Comparison of ENCODE assay signal across 10 cellular contexts in genomic region chr16:69133555-69133954, GRCh38. TPM values are rescaled to one million over a fixed set of nuclear protein-coding genes. Genes with fewer than 3 reads are reported as not detected.
DNase-seq lines count a peak whose midpoint lies in the region; FAIRE-seq and TF ChIP-seq lines count a peak whose summit lies in the region.
"Had no signal": no experiment of that assay in that cellular context is flagged by ENCODE, and none has a peak within 500 bp of the region (broad histone marks: within the 10 kb centered on the region; RNA-seq: fewer than 3 reads in every experiment).

No MANE protein-coding gene starts in this region.

- no peak overlapping the region for H2AFZ ChIP-seq in keratinocyte (ENCODE audit: control insufficient read depth, low read length)

- TF ChIP-seq POLR2A in suprapubic skin (IDR thresholded peaks at IDR 0.05) = no peak

- WGBS in suprapubic skin = 5% methylated on average over 1 of the region's 1 CpG

- no peak for TF ChIP-seq EP300 in suprapubic skin (IDR thresholded peaks at IDR 0.05)

- dilution Hi-C loops in keratinocyte (cut with MboI; ENCODE audit: extremely low pct_ligation_motif_present, low sequenced_read_pairs) = no loop called here

- H3K9ac ChIP-seq in keratinocyte (ENCODE audit: control insufficient read depth, extremely low read depth, insufficient read depth, low read length) = peak overlapping the region; percentile 96

- peak overlapping the region; percentile 90 for H3K27ac Mint-ChIP-seq in activated naive CD4-positive, alpha-beta T cell treated with anti-CD3 and anti-CD28 coated beads for 36 hours
- peak overlapping the region; percentile 92 for H3K27ac Mint-ChIP-seq in activated naive CD8-positive, alpha-beta T cell

- H3K27me3 Mint-ChIP-seq in activated naive CD4-positive, alpha-beta T cell treated with anti-CD3 and anti-CD28 coated beads for 36 hours (ENCODE audit: low read depth) = no peaks in the 10 kb centered on the region
- no peaks in the 10 kb centered on the region for H3K27me3 Mint-ChIP-seq in activated naive CD8-positive, alpha-beta T cell

- H3K4me3 Mint-ChIP-seq in activated naive CD4-positive, alpha-beta T cell treated with anti-CD3 and anti-CD28 coated beads for 36 hours = peak overlapping the region; percentile 96
- peak overlapping the region; percentile 95 for H3K4me3 Mint-ChIP-seq in activated naive CD8-positive, alpha-beta T cell

- H3K4me1 Mint-ChIP-seq in activated naive CD4-positive, alpha-beta T cell treated with anti-CD3 and anti-CD28 coated beads for 36 hours (ENCODE audit: low read depth) = peaks cover 55% of the 10 kb centered on the region
- H3K4me1 Mint-ChIP-seq in activated naive CD8-positive, alpha-beta T cell (ENCODE audit: low read depth) = peaks cover 53% of the 10 kb centered on the region

- CTCF ChIA-PET in activated naive CD4-positive, alpha-beta T cell treated with anti-CD3 and anti-CD28 coated beads for 36 hours (lab: Charles Lee) = interaction anchor here (0.7 to 1.8 kb wide), 6 partner anchors 10 to 152 kb away, joined by 3 to 22 read pairs (median 3); no protein-coding TSS in a partner anchor

- H3K4me3 ChIP-seq in keratinocyte (ENCODE audit: control insufficient read depth in 2 of 3, extremely low read depth in 1 of 3, insufficient read depth in 2 of 3, low read depth in 1 of 3, low read length in 3 of 3) (peak overlapping the region; percentile 75 to 99 (median 88)), suprapubic skin (peak overlapping the region; percentile 85)

- H3K4me2 ChIP-seq in keratinocyte (ENCODE audit: control insufficient read depth, extremely low read depth, insufficient read depth, low read depth, low read length) = peak overlapping the region; percentile 86

- DNase-seq in activated naive CD4-positive, alpha-beta T cell treated with anti-CD3 and anti-CD28 coated beads for 36 hours = no peak
- no peak for DNase-seq in activated naive CD4-positive, alpha-beta T cell (lab: John Stamatoyannopoulos, UW)
- no peak for DNase-seq in keratinocyte (ENCODE audit: low read depth, low spot score)
- no peak for DNase-seq in suprapubic skin (ENCODE audit: low spot score in 2 of 2)
- DNase-seq in A172 (ENCODE audit: low spot score) = no peak
- no peak for DNase-seq in activated CD4-positive, alpha-beta T cell treated with anti-CD3 and anti-CD28 coated beads, Interleukin-2, amount 50 U/mL, for 48 hours
- no peak for DNase-seq in COR-L47 (lab: John Stamatoyannopoulos, UW)
- DNase-seq: activated effector memory CD4-positive, alpha-beta T cell treated with Interleukin-2 at 50 U/mL for 16 hours; NCI-H1930 had no signal

- H3K9me1 ChIP-seq in keratinocyte (ENCODE audit: control insufficient read depth, extremely low read depth, insufficient read depth, low read length) = peaks cover 3% of the 10 kb centered on the region

- H3K9me3 Mint-ChIP-seq in activated naive CD4-positive, alpha-beta T cell treated with anti-CD3 and anti-CD28 coated beads for 36 hours = no peaks in the 10 kb centered on the region
- H3K9me3 Mint-ChIP-seq in activated naive CD8-positive, alpha-beta T cell (ENCODE audit: low read depth) = no peaks in the 10 kb centered on the region

- H4K20me1 ChIP-seq in keratinocyte (ENCODE audit: control insufficient read depth, extremely low read depth, insufficient read depth, low read length) = no peaks in the 10 kb centered on the region

- no peaks in the 10 kb centered on the region for H3K27me3 ChIP-seq in keratinocyte (ENCODE audit: control insufficient read depth, extremely low read depth, insufficient read depth, low read length)
- no peaks in the 10 kb centered on the region for H3K27me3 ChIP-seq in suprapubic skin

- H3K27ac ChIP-seq in keratinocyte (ENCODE audit: control insufficient read depth, insufficient read depth, low read length) (peak overlapping the region; percentile 34), suprapubic skin (no peak overlapping the region)

- intact Hi-C loops in activated naive CD4-positive, alpha-beta T cell treated with anti-CD3 and anti-CD28 coated beads for 36 hours (cut with micrococcal nuclease) = loop anchor here (2.0 kb wide), 2 partner anchors 53 to 287 kb away; partner anchors contain the start of gene SNTB2

- TF ChIP-seq CTCF in keratinocyte (optimal IDR thresholded peaks at IDR 0.05 in 1 of 3, IDR thresholded peaks at IDR 0.05 in 1 of 3, conservative IDR thresholded peaks at IDR 0.05 in 1 of 3; ENCODE audit: extremely low read depth in 1 of 3, insufficient read depth in 2 of 3, low read length in 3 of 3) (no peak), suprapubic skin (IDR thresholded peaks at IDR 0.05) (no peak)

- H3K9me3 ChIP-seq in keratinocyte (ENCODE audit: control insufficient read depth, low read depth, low read length) (no peaks in the 10 kb centered on the region), suprapubic skin (no peaks in the 10 kb centered on the region)

- peaks cover 31% of the 10 kb centered on the region for H3K36me3 Mint-ChIP-seq in activated naive CD4-positive, alpha-beta T cell treated with anti-CD3 and anti-CD28 coated beads for 36 hours (ENCODE audit: low read depth)
- H3K36me3 Mint-ChIP-seq in activated naive CD8-positive, alpha-beta T cell = peaks cover 11% of the 10 kb centered on the region

- H3K36me3 ChIP-seq in keratinocyte (ENCODE audit: control insufficient read depth in 2 of 2, extremely low read depth in 1 of 2, insufficient read depth in 2 of 2, low read length in 2 of 2) (peaks cover 13 to 31% of the 10 kb centered on the region in 2 experiments), suprapubic skin (peaks cover 21% of the 10 kb centered on the region)

- H3K79me2 ChIP-seq in keratinocyte (ENCODE audit: control insufficient read depth, insufficient read depth, low read length) = peaks cover 86% of the 10 kb centered on the region

- FAIRE-seq in keratinocyte (lab: Jason Lieb, UNC) = no peak

- peaks cover 21% of the 10 kb centered on the region for H3K4me1 ChIP-seq in keratinocyte (ENCODE audit: control insufficient read depth, extremely low read depth, insufficient read depth, low read length)
- H3K4me1 ChIP-seq in suprapubic skin = peaks cover 39% of the 10 kb centered on the region

RNA-seq across cellular contexts. Expression of gene UTP4, which starts 1.1 kb away (rescaled TPM):
- total RNA-seq in activated naive CD4-positive, alpha-beta T cell treated with anti-CD3 and anti-CD28 coated beads for 36 hours = 10 to 100 TPM; 62.6 to 69.8 TPM
- polyA plus RNA-seq in keratinocyte = 87.7 to 107 TPM (median 106 TPM) in 3 replicates
- polyA plus RNA-seq in keratinocyte (2011; ENCODE audit: low read depth) = 43.0 TPM
- polyA plus RNA-seq in keratinocyte (2011; cell fraction: cytosol; rRNA removed) = 65.9 and 94.9 TPM in 2 replicates
- 66.5 and 72.3 TPM in 2 replicates for polyA plus RNA-seq in keratinocyte (2011; cell fraction: nucleus; rRNA removed)
- polyA plus RNA-seq in keratinocyte (2012; ENCODE audit: low replicate concordance) = 34.6 and 63.3 TPM in 2 replicates
- 111 to 126 TPM (median 114 TPM) in 3 replicates for polyA minus RNA-seq in keratinocyte
- 55.1 TPM for polyA minus RNA-seq in keratinocyte (2011; cell fraction: cytosol; rRNA and poly(A)+ RNA removed)
- 30.9 and 46.2 TPM in 2 replicates for polyA minus RNA-seq in keratinocyte (2011; cell fraction: nucleus; rRNA and poly(A)+ RNA removed)
- total RNA-seq in suprapubic skin = 10 to 100 TPM; 25.1 to 41.7 (median 34.8) TPM
- total RNA-seq in A172 (2014; rRNA removed; shearing (Covaris generic)) = 28.0 and 30.9 TPM in 2 replicates

RNA-seq across cellular contexts. Expression of gene CHTF8, which starts 1.2 kb away (rescaled TPM):
- 100 to 1,000 TPM; 114 to 117 TPM for total RNA-seq in activated naive CD4-positive, alpha-beta T cell treated with anti-CD3 and anti-CD28 coated beads for 36 hours
- polyA plus RNA-seq in keratinocyte = 96.0 to 120 TPM (median 118 TPM) in 3 replicates
- polyA plus RNA-seq in keratinocyte (2011; ENCODE audit: low read depth) = 29.3 TPM
- 108 and 111 TPM in 2 replicates for polyA plus RNA-seq in keratinocyte (2011; cell fraction: cytosol; rRNA removed)
- polyA plus RNA-seq in keratinocyte (2011; cell fraction: nucleus; rRNA removed) = 68.5 and 93.5 TPM in 2 replicates
- 67.7 and 113 TPM in 2 replicates for polyA plus RNA-seq in keratinocyte (2012; ENCODE audit: low replicate concordance)
- polyA minus RNA-seq in keratinocyte = 145 to 246 TPM (median 171 TPM) in 3 replicates
- polyA minus RNA-seq in keratinocyte (2011; cell fraction: cytosol; rRNA and poly(A)+ RNA removed) = 132 TPM
- 50.0 and 62.5 TPM in 2 replicates for polyA minus RNA-seq in keratinocyte (2011; cell fraction: nucleus; rRNA and poly(A)+ RNA removed)
- 100 to 1,000 TPM in 1 of 4 donors, 10 to 100 TPM in 3; 76.9 to 128 (median 90.0) TPM for total RNA-seq in suprapubic skin
- total RNA-seq in A172 (2014; rRNA removed; shearing (Covaris generic)) = 30.5 and 36.0 TPM in 2 replicates

RNA-seq across cellular contexts. Expression of gene HAS3, which starts 28.1 kb away (rescaled TPM):
- total RNA-seq in activated naive CD4-positive, alpha-beta T cell treated with anti-CD3 and anti-CD28 coated beads for 36 hours = under 1 TPM; 0.20 to 0.31 TPM
- 132 to 278 TPM (median 143 TPM) in 3 replicates for polyA plus RNA-seq in keratinocyte
- 39.0 TPM for polyA plus RNA-seq in keratinocyte (2011; ENCODE audit: low read depth)
- polyA plus RNA-seq in keratinocyte (2011; cell fraction: cytosol; rRNA removed) = 76.7 and 81.1 TPM in 2 replicates
- 341 and 434 TPM in 2 replicates for polyA plus RNA-seq in keratinocyte (2011; cell fraction: nucleus; rRNA removed)
- polyA plus RNA-seq in keratinocyte (2012; ENCODE audit: low replicate concordance) = 69.7 and 135 TPM in 2 replicates
- 225 to 420 TPM (median 232 TPM) in 3 replicates for polyA minus RNA-seq in keratinocyte
- 323 TPM for polyA minus RNA-seq in keratinocyte (2011; cell fraction: cytosol; rRNA and poly(A)+ RNA removed)
- polyA minus RNA-seq in keratinocyte (2011; cell fraction: nucleus; rRNA and poly(A)+ RNA removed) = 451 and 616 TPM in 2 replicates
- total RNA-seq in suprapubic skin = 10 to 100 TPM in 1 of 4 donors, 1 to 10 TPM in 3; 4.4 to 11.3 (median 7.1) TPM
- total RNA-seq in A172 (2014; rRNA removed; shearing (Covaris generic)) = 0.31 and 0.38 TPM in 2 replicates

RNA-seq across cellular contexts. Expression of gene SNTB2, which starts 53.4 kb away (rescaled TPM):
- total RNA-seq in activated naive CD4-positive, alpha-beta T cell treated with anti-CD3 and anti-CD28 coated beads for 36 hours = 1 to 10 TPM; 7.3 to 7.8 TPM
- 11.2 to 15.9 TPM (median 13.7 TPM) in 3 replicates for polyA plus RNA-seq in keratinocyte
- 2.8 TPM for polyA plus RNA-seq in keratinocyte (2011; ENCODE audit: low read depth)
- 5.3 and 8.8 TPM in 2 replicates for polyA plus RNA-seq in keratinocyte (2011; cell fraction: cytosol; rRNA removed)
- 15.7 and 15.8 TPM in 2 replicates for polyA plus RNA-seq in keratinocyte (2011; cell fraction: nucleus; rRNA removed)
- polyA plus RNA-seq in keratinocyte (2012; ENCODE audit: low replicate concordance) = 4.2 and 6.7 TPM in 2 replicates
- polyA minus RNA-seq in keratinocyte = 16.2 to 32.1 TPM (median 19.4 TPM) in 3 replicates
- polyA minus RNA-seq in keratinocyte (2011; cell fraction: cytosol; rRNA and poly(A)+ RNA removed) = 35.5 TPM
- polyA minus RNA-seq in keratinocyte (2011; cell fraction: nucleus; rRNA and poly(A)+ RNA removed) = 16.6 and 31.2 TPM in 2 replicates
- total RNA-seq in suprapubic skin = 10 to 100 TPM; 35.8 to 81.6 (median 57.8) TPM
- 25.4 and 43.8 TPM in 2 replicates for total RNA-seq in A172 (2014; rRNA removed; shearing (Covaris generic))
